ENCODE assay signal across 8 cellular contexts in the genomic region with DNA sequence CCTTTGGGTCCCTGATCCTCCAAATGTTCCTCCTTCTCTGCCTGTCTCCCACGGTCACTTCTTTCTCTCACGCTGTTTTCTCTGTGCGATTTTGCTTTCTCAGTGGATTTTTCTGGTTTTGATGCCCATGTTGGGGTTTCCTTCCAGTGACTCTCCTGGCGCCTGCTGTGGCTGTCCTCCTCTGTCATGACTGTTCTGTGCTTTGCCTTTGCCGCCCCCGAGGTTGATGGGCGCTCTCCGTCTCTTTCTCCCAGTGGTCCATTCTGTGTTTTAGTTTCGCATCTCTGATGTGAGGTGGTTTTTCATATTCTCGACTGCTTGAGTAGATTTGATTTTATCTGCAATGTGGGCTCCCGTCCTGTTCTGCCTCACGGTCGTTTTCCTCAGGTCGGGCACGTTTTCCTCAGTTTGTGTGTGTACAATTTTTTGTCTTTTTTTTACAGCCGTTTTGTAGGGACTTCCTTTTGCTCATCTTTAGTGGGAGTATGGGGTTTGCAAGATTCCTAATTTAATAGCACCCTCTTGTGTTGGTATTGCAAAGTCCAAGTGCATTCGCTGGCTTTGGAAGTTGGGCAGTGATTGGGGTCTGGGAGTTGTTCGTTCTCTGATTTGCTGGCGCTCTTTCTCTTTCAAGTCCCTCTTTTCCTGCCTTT.
DNase-seq lines count a peak whose midpoint lies in the region; ATAC-seq, FAIRE-seq and TF ChIP-seq lines count a peak whose summit lies in the region.

No MANE protein-coding gene starts in this region.

- H3K36me3 ChIP-seq in upper lobe of left lung = peaks cover 0 to 3% (median 0%) of the 10 kb centered on the region in 4 donors

- peak; percentile 25 for DNase-seq in stimulated activated CD4-positive, alpha-beta T cell treated with anti-CD3 and anti-CD28 coated beads, Interleukin-15, amount 100 ng/mL, for 24 hours
- no peak for DNase-seq in stimulated activated CD4-positive, alpha-beta T cell treated with anti-CD3 and anti-CD28 coated beads, Interleukin-12 subunit alpha, Interleukin-12 subunit beta, amount 100 ng/mL, for 4 hours
- DNase-seq in HT-29 (ENCODE audit: low spot score) (peak; percentile 68), SK-MEL-5 (ENCODE audit: low read depth, low spot score) (peak; percentile 72), lung microvascular endothelial cell (ENCODE audit: low read depth in 2 of 2) (peak; percentile 67 to 81), upper lobe of left lung (peak in 1 of 2 donors; percentile 17)

- TF ChIP-seq CTCF in upper lobe of left lung (IDR thresholded peaks at IDR 0.05) = peak; percentile 46 to 75 (median 67)

- no peak for TF ChIP-seq EP300 in upper lobe of left lung (IDR thresholded peaks at IDR 0.05)

- ATAC-seq in upper lobe of left lung (ENCODE audit: low FRiP score in 2 of 2) (peak in 1 of 2 donors; percentile 81), GM19328 (IDR thresholded peaks at IDR 0.05; ENCODE audit: unreplicated experiment) (no peak)

- H3K4me1 ChIP-seq in upper lobe of left lung = peaks cover 19 to 33% (median 29%) of the 10 kb centered on the region in 4 donors

- TF ChIP-seq POLR2A in upper lobe of left lung (IDR thresholded peaks at IDR 0.05) = no peak

- H3K9me3 ChIP-seq in upper lobe of left lung = no peaks in the 10 kb centered on the region

- 44 to 45% methylated on average over 19 of the region's 19 CpGs for WGBS in upper lobe of left lung, 2 donors

- no peak overlapping the region for H3K4me3 ChIP-seq in upper lobe of left lung

- in situ Hi-C loops in SK-MEL-5 (cut with HindIII; ENCODE audit: low pct_unique_long_range_greater_than_20kb, low sequenced_read_pairs) = no loop called here

- H3K27me3 ChIP-seq in upper lobe of left lung = no peaks in the 10 kb centered on the region

- FAIRE-seq in endometrium (lab: Jason Lieb, UNC) = peak; percentile 91

- no peak overlapping the region for H3K27ac ChIP-seq in upper lobe of left lung
